ENCODE assay signal across 25 cellular contexts in the genomic region with DNA sequence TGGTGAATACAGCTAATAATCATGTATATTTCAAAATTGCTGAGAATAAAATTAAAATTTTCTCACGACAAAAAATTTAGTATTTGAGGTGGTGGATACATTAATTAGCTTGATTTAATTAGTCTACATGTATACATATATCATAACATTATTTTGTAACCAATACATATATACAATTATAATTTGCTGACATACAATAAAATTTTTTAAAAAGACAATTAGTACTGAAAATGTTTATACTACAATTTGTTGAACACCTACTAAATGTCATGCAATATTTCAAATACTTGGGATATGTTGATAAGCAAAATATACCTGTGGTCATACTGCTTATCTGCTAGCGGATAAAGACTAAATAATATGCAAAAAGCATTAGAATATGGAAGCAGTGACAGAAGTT.
DNase-seq lines count a peak whose midpoint lies in the region; ATAC-seq, FAIRE-seq and TF ChIP-seq lines count a peak whose summit lies in the region.
"Had no signal": no experiment of that assay in that cellular context is flagged by ENCODE, and none has a peak within 500 bp of the region (broad histone marks: within the 10 kb centered on the region; RNA-seq: fewer than 3 reads in every experiment).

No MANE protein-coding gene starts in this region.

- no TSS peak for BruUV-seq in HepG2 (replicated peaks; lab: Mats Ljungman, UMichigan)
- no TSS peak for BruUV-seq in K562 (replicated peaks; lab: Mats Ljungman, UMichigan)

- in situ Hi-C loops in HepG2 (cut with HindIII; ENCODE audit: extremely low pct_ligation_motif_present, low pct_unique_long_range_greater_than_20kb): no loop called here
- in situ Hi-C loops in K562 (cut with MboI): no loop called here

- POLR2A ChIA-PET in HepG2 (lab: Yijun Ruan, JAX) (no interaction called here), K562 (lab: Yijun Ruan, JAX) (no interaction called here)

- H3K79me2 ChIP-seq in HepG2 (ENCODE audit: insufficient read depth, low read length) (no peaks in the 10 kb centered on the region), K562 (ENCODE audit: control insufficient read depth, insufficient read depth, low read length) (no peaks in the 10 kb centered on the region)

- H3K27ac ChIP-seq in HepG2 (ENCODE audit: extremely low read length, insufficient read depth, low read length) (no peak overlapping the region), right lobe of liver (no peak overlapping the region), K562 (ENCODE audit: extremely low read depth, low read depth, low read length) (no peak overlapping the region), Peyer's patch (no peak overlapping the region)
- H3K27ac ChIP-seq: 22Rv1, BLaER1 had no signal

- H3K9ac ChIP-seq in HepG2 (ENCODE audit: insufficient read depth, low read depth, low read length) (no peak overlapping the region), K562 (ENCODE audit: insufficient read depth in 1 of 2, low read depth in 2 of 2, low read length in 2 of 2) (no peak overlapping the region)
- H3K9ac ChIP-seq: BLaER1 had no signal

- H3K9me1 ChIP-seq in K562 (ENCODE audit: control insufficient read depth, insufficient read depth, low read length): no peaks in the 10 kb centered on the region

- H4K20me1 ChIP-seq in HepG2 (ENCODE audit: insufficient read depth, low read length) (no peaks in the 10 kb centered on the region), K562 (replicated peaks; ENCODE audit: control insufficient read depth, insufficient read depth, low read length) (no peaks in the 10 kb centered on the region)
- H4K20me1 ChIP-seq: BLaER1 had no signal

- H3K4me3 ChIP-seq in HepG2 (replicated peaks in 1 of 3; ENCODE audit: insufficient read depth in 1 of 3, low read depth in 2 of 3, low read length in 3 of 3): no peak overlapping the region
- H3K4me3 ChIP-seq in right lobe of liver: no peak overlapping the region
- H3K4me3 ChIP-seq in K562: no peak overlapping the region
- no peak overlapping the region for H3K4me3 ChIP-seq in Peyer's patch
- H3K4me3 ChIP-seq: BLaER1, GM12878 had no signal

- H2AFZ ChIP-seq in HepG2 (ENCODE audit: low read length) (no peak overlapping the region), K562 (ENCODE audit: low read depth, low read length) (no peak overlapping the region)

- intact Hi-C loops in HepG2 (cut with micrococcal nuclease; ENCODE audit: unreplicated experiment) (no loop called here), right lobe of liver (cut with DNase I) (no loop called here), K562 (cut with micrococcal nuclease) (no loop called here)

- CTCF ChIA-PET in HepG2 (lab: Yijun Ruan, JAX; ENCODE audit: low intra/inter-chr PET ratio, low total read pairs) (no interaction called here), K562 (lab: Yijun Ruan, JAX; ENCODE audit: low intra/inter-chr PET ratio) (no interaction called here)

- ATAC-seq in HepG2 (no peak), right lobe of liver (no peak), K562 (no peak), HG03442 (IDR thresholded peaks at IDR 0.05; ENCODE audit: unreplicated experiment) (no peak)
- ATAC-seq: GM12878 had no signal

- TF ChIP-seq RAD21 in HepG2 (CRISPR knock-in tag; IDR thresholded peaks at IDR 0.05): no peak
- TF ChIP-seq RAD21 in K562 (CRISPR knock-in tag; conservative IDR thresholded peaks at IDR 0.05 in 1 of 2, IDR thresholded peaks at IDR 0.05 in 1 of 2): no peak

- TF ChIP-seq EP300 in HepG2 (IDR thresholded peaks at IDR 0.05; ENCODE audit: low read depth in 2 of 2, low read length in 2 of 2) (no peak), HepG2 (CRISPR knock-in tag; IDR thresholded peaks at IDR 0.05; ENCODE audit: borderline replicate concordance) (no peak), K562 (IDR thresholded peaks at IDR 0.05; ENCODE audit: low read length) (no peak)

- H3K4me2 ChIP-seq in HepG2 (ENCODE audit: low read depth, low read length): no peak overlapping the region
- no peak overlapping the region for H3K4me2 ChIP-seq in K562 (ENCODE audit: insufficient read depth, low read length)
- H3K4me2 ChIP-seq: BLaER1 had no signal

- TF ChIP-seq POLR2A in HepG2 (IDR thresholded peaks at IDR 0.05; ENCODE audit: insufficient read depth in 1 of 2, low read depth in 2 of 2, low read length in 2 of 2) (no peak), right lobe of liver (IDR thresholded peaks at IDR 0.05) (no peak), K562 (conservative IDR thresholded peaks at IDR 0.05) (no peak), Peyer's patch (IDR thresholded peaks at IDR 0.05) (no peak)

- H3K36me3 ChIP-seq in HepG2 (replicated peaks in 1 of 2; ENCODE audit: control insufficient read depth in 1 of 2, insufficient read depth in 2 of 2, low read length in 2 of 2) (no peaks in the 10 kb centered on the region), right lobe of liver (no peaks in the 10 kb centered on the region), K562 (ENCODE audit: control insufficient read depth, insufficient read depth, low read length) (no peaks in the 10 kb centered on the region), Peyer's patch (no peaks in the 10 kb centered on the region)
- H3K36me3 ChIP-seq: BE2C, BLaER1 had no signal

- no peaks in the 10 kb centered on the region for H3K4me1 ChIP-seq in HepG2 (ENCODE audit: insufficient read depth, low read length)
- no peaks in the 10 kb centered on the region for H3K4me1 ChIP-seq in right lobe of liver
- H3K4me1 ChIP-seq in K562 (replicated peaks in 1 of 2; ENCODE audit: control insufficient read depth in 2 of 2, insufficient read depth in 2 of 2, low read length in 2 of 2): no peaks in the 10 kb centered on the region
- H3K4me1 ChIP-seq in Peyer's patch: no peaks in the 10 kb centered on the region
- H3K4me1 ChIP-seq: BE2C, BLaER1 had no signal

- DNase-seq in HepG2 (ENCODE audit: low spot score) (no peak), right lobe of liver (no peak), K562 (ENCODE audit: extremely low read depth in 1 of 4, low spot score in 3 of 4) (no peak), frontal cortex (ENCODE audit: low spot score in 2 of 2) (no peak), Peyer's patch (no peak)
- DNase-seq: ACHN; BE2C; C1 segment of cervical spinal cord; CD4-positive, alpha-beta memory T cell; CD4-positive, CD25-positive, alpha-beta regulatory T cell; CD8-positive, alpha-beta memory T cell; COR-L47; DMS 273 treated with DMSO at 0.1 percent for 48 hours; DMS153; DMS53; DMS79; DND-41; EL; GDM1 had no signal

- H3K27me3 ChIP-seq in HepG2 (ENCODE audit: control insufficient read depth in 1 of 2, insufficient read depth in 2 of 2, low read length in 2 of 2): no peaks in the 10 kb centered on the region
- no peaks in the 10 kb centered on the region for H3K27me3 ChIP-seq in right lobe of liver
- H3K27me3 ChIP-seq in K562 (ENCODE audit: control insufficient read depth in 2 of 2, insufficient read depth in 2 of 2, low read length in 2 of 2): no peaks in the 10 kb centered on the region
- no peaks in the 10 kb centered on the region for H3K27me3 ChIP-seq in Peyer's patch
- H3K27me3 ChIP-seq: BE2C, BLaER1 had no signal

- 1% methylated on average over 2 of the region's 2 CpGs for WGBS in HepG2 (ENCODE audit: low lambda C conversion rate)
- WGBS in right lobe of liver (ENCODE audit: insufficient coverage, low coverage, low lambda C conversion rate, missing lambda C conversion rate): 57% methylated on average over 2 of the region's 2 CpGs
- 0% methylated on average over 2 of the region's 2 CpGs for WGBS in K562 (ENCODE audit: insufficient coverage, low coverage, missing lambda C conversion rate)

- TF ChIP-seq CTCF in HepG2 (CRISPR knock-in tag; IDR thresholded peaks at IDR 0.05): no peak
- TF ChIP-seq CTCF in right lobe of liver (IDR thresholded peaks at IDR 0.05): no peak
- TF ChIP-seq CTCF in K562 (IDR thresholded peaks at IDR 0.05 in 2 of 3, conservative IDR thresholded peaks at IDR 0.05 in 1 of 3; ENCODE audit: insufficient read depth in 2 of 3, low read depth in 1 of 3, low read length in 3 of 3): no peak
- TF ChIP-seq CTCF in Peyer's patch (IDR thresholded peaks at IDR 0.05): no peak

- H3K9me3 ChIP-seq in HepG2 (ENCODE audit: low read length) (peaks cover 23% of the 10 kb centered on the region), right lobe of liver (no peaks in the 10 kb centered on the region), K562 (replicated peaks; ENCODE audit: control insufficient read depth, insufficient read depth, low read depth, low read length) (no peaks in the 10 kb centered on the region), Peyer's patch (no peaks in the 10 kb centered on the region)
- H3K9me3 ChIP-seq: BE2C had no signal

- FAIRE-seq in HepG2 (lab: Jason Lieb, UNC) (no peak), K562 (lab: Jason Lieb, UNC) (no peak), frontal cortex (lab: Jason Lieb, UNC) (peak; percentile 23)
- FAIRE-seq: GM12878, GM12892, GM18507 had no signal

TF ChIP-seq in HepG2, 621 proteins besides CTCF, POLR2A, EP300 and RAD21:
- TF ChIP-seq HIVEP1 (CRISPR knock-in tag; IDR thresholded peaks at IDR 0.05): no peak
- TF ChIP-seq MAFF (IDR thresholded peaks at IDR 0.05; ENCODE audit: low read depth, low read length): peak; percentile 57; the same call in 1 of the 2 replicates
- TF ChIP-seq ZNF33A (CRISPR knock-in tag; IDR thresholded peaks at IDR 0.05; ENCODE audit: borderline replicate concordance): no peak
- TF ChIP-seq ZNF331 (CRISPR knock-in tag; IDR thresholded peaks at IDR 0.05): no peak
- peak; percentile 9 to 75; a peak in 2 of 4 replicates for TF ChIP-seq MAFK (conservative IDR thresholded peaks at IDR 0.05 in 1 of 2, IDR thresholded peaks at IDR 0.05 in 1 of 2; ENCODE audit: low read length in 2 of 2)

TF ChIP-seq in K562, 482 proteins besides CTCF, POLR2A, EP300 and RAD21:
- peak; percentile 26; the same call in 1 of the 2 replicates for TF ChIP-seq C11orf30 (IDR thresholded peaks at IDR 0.05; ENCODE audit: low read depth)
- TF ChIP-seq KLF6 (CRISPR knock-in tag; IDR thresholded peaks at IDR 0.05; ENCODE audit: borderline replicate concordance): no peak
- 0 out of 2 replicates have a peak, but pooled peaks have one; percentile 16 for TF ChIP-seq MAFG (tag; conservative IDR thresholded peaks at IDR 0.05)
- TF ChIP-seq ZNF316 (IDR thresholded peaks at IDR 0.05): peak; percentile 62; the same call in 1 of the 2 replicates
- TF ChIP-seq NFE2L1 (tag; IDR thresholded peaks at IDR 0.05; ENCODE audit: borderline replicate concordance, low read depth): no peak
- TF ChIP-seq ZNF695 (CRISPR knock-in tag; IDR thresholded peaks at IDR 0.05): no peak
- TF ChIP-seq ELF1 (tag; IDR thresholded peaks at IDR 0.05): no peak
- TF ChIP-seq RBM39 (optimal IDR thresholded peaks at IDR 0.05; ENCODE audit: low read depth, low read length): no peak

Comparison
In these comparisons a context has a peak if more than half of its experiments do, and no peak if none do; other contexts are left out.
1. Of the 241 proteins assayed by ChIP-seq in both HepG2 and K562: peak only in HepG2: MAFF and MAFK; only in K562: MAFG; in both: none; in neither: 238.